In the genomic region with DNA sequence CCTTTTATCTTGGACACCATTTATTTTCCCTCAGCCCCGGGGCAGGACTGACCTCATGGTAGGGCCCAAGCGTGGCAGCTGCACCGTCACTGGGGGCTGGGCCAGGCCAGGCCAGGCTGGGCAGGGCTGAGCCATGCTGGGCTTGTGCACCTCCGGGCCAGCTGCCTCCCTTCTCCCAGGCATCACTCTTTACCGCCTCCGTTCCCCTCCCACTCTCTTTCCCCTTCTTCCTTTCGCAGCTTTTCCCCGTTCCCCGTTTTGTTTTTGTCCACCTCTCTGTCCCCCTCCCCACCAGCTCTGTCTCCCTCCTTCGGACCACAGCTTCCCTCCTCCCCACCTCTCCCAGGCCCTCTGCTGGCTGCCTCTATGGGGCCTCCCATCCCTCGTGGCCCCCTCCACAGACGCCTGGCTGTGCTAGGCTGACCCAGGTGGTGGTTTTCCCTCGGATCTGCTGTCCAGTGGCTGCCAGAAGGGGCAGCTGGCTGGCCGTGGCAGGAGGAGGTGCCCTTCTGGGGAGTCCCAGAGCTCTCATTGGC, we compare ENCODE assay signal across 21 cellular contexts. TPM values are rescaled to one million over a fixed set of nuclear protein-coding genes. Genes with fewer than 3 reads are reported as not detected.
DNase-seq lines count a peak whose midpoint lies in the region; ATAC-seq lines count a peak whose summit lies in the region.
"Had no signal": no experiment of that assay in that cellular context is flagged by ENCODE, and none has a peak within 500 bp of the region (broad histone marks: within the 10 kb centered on the region; RNA-seq: fewer than 3 reads in every experiment).

No MANE protein-coding gene starts in this region.

- ATAC-seq in HG02981 (IDR thresholded peaks at IDR 0.05; ENCODE audit: unreplicated experiment) = no peak
- ATAC-seq in HG03039 (IDR thresholded peaks at IDR 0.05; ENCODE audit: unreplicated experiment) = no peak
- ATAC-seq in left colon = no peak
- ATAC-seq: naive thymus-derived CD4-positive, alpha-beta T cell; stimulated activated naive CD8-positive, alpha-beta T cell treated with anti-CD3 and anti-CD28 coated beads, Interleukin-15, Interleukin-2, amounts not matched to agents 100 U/mL and 50 U/mL, for 24 hours had no signal

- H3K27me3 ChIP-seq in ectodermal cell (ENCODE audit: control insufficient read depth, insufficient read depth, low read length, poor library complexity, severe bottlenecking) = no peaks in the 10 kb centered on the region
- H3K27me3 ChIP-seq in neuronal stem cell (ENCODE audit: control insufficient read depth in 3 of 3, insufficient read depth in 3 of 3, low read depth in 1 of 3, low read length in 3 of 3) = no peaks in the 10 kb centered on the region
- H3K27me3 ChIP-seq: heart right ventricle, tibial artery had no signal

- H4K91ac ChIP-seq in neuronal stem cell (ENCODE audit: low read depth, low read length, poor library complexity) = no peak overlapping the region

- H3K23ac ChIP-seq in neuronal stem cell (ENCODE audit: low read depth, low read length, poor library complexity) = peak overlapping the region; percentile 40

- no peaks in the 10 kb centered on the region for H3K9me3 ChIP-seq in ectodermal cell (ENCODE audit: control insufficient read depth, low read length)
- H3K9me3 ChIP-seq in neuronal stem cell (replicated peaks in 1 of 2; ENCODE audit: control insufficient read depth in 2 of 2, insufficient read depth in 1 of 2, low read depth in 1 of 2, low read length in 2 of 2) = no peaks in the 10 kb centered on the region
- H3K9me3 ChIP-seq: heart right ventricle, tibial artery had no signal

- peak overlapping the region; percentile 66 for H2AFZ ChIP-seq in neuronal stem cell (ENCODE audit: low read length)
- H2AFZ ChIP-seq: GM23248 had no signal

- H3K4me2 ChIP-seq in neuronal stem cell (ENCODE audit: insufficient read depth, low read length, poor library complexity, severe bottlenecking) = no peak overlapping the region

- no peaks in the 10 kb centered on the region for H3K79me1 ChIP-seq in neuronal stem cell (ENCODE audit: low read depth, low read length)

- H3K18ac ChIP-seq in neuronal stem cell (ENCODE audit: low read length) = peak overlapping the region; percentile 82

- no peak overlapping the region for H4K8ac ChIP-seq in neuronal stem cell (ENCODE audit: low read depth, low read length)

- H3K4me3 ChIP-seq in ectodermal cell (ENCODE audit: insufficient read depth, low read depth, low read length) (no peak overlapping the region), neuronal stem cell (ENCODE audit: low read length in 2 of 2) (no peak overlapping the region)
- H3K4me3 ChIP-seq: GM23248, heart right ventricle, skin epidermis, tibial artery had no signal

- H3K4me1 ChIP-seq in ectodermal cell (ENCODE audit: control insufficient read depth, insufficient read depth, low read length) (peaks cover 11% of the 10 kb centered on the region), neuronal stem cell (ENCODE audit: control insufficient read depth in 2 of 2, insufficient read depth in 1 of 2, low read depth in 1 of 2, low read length in 2 of 2) (peaks cover 8 to 16% of the 10 kb centered on the region in 2 donors)
- H3K4me1 ChIP-seq: tibial artery had no signal

- DNase-seq in COLO668 (lab: John Stamatoyannopoulos, UW; ENCODE audit: unreplicated experiment) (peak; percentile 1), NCI-H226 (peak; percentile 86), neuronal stem cell (ENCODE audit: low spot score) (no peak), NCI-H524 treated with DMSO at 0.1 percent for 48 hours (lab: John Stamatoyannopoulos, UW) (no peak), left colon (no peak)
- DNase-seq: activated CD4-positive, alpha-beta T cell treated with anti-CD3 and anti-CD28 coated beads for 4 hours; CD4-positive, alpha-beta T cell; cortex of kidney; GM23248; heart right ventricle; naive thymus-derived CD4-positive, alpha-beta T cell; NCI-H1092; NCI-H2081 treated with DMSO at 0.1 percent for 48 hours; stimulated activated CD4-positive, alpha-beta T cell treated with anti-CD3 and anti-CD28 coated beads, Interleukin-2, amount 100 ng/mL, for 48 hours; stimulated activated naive CD8-positive, alpha-beta T cell treated with anti-CD3 and anti-CD28 coated beads, Interleukin-15, Interleukin-2, amounts not matched to agents 100 U/mL and 50 U/mL, for 24 hours; tibial artery had no signal

- H2AK5ac ChIP-seq in neuronal stem cell (ENCODE audit: low read depth, low read length) = no peak overlapping the region

- WGBS in ectodermal cell, 2 experiments = 34 to 36% methylated on average over 14 of the region's 14 CpGs
- WGBS in neuronal stem cell (ENCODE audit: extremely low coverage in 2 of 2, insufficient read length in 2 of 2, insufficient replicate concordance in 1 of 2), 2 donors = no CpG with 5 or more reads among the region's 14 CpGs

- H3K14ac ChIP-seq in neuronal stem cell (ENCODE audit: low read length) = no peak overlapping the region

- peak overlapping the region; percentile 50 for H3K27ac ChIP-seq in ectodermal cell (ENCODE audit: insufficient read depth, low read depth, low read length, poor library complexity, severe bottlenecking)
- no peak overlapping the region for H3K27ac ChIP-seq in neuronal stem cell (replicated peaks; ENCODE audit: low read length)
- H3K27ac ChIP-seq: GM23248, skin epidermis, tibial artery had no signal

- intact Hi-C loops in left colon (cut with DNase I, micrococcal nuclease) = no loop called here

- H2BK12ac ChIP-seq in neuronal stem cell (ENCODE audit: low read length) = peak overlapping the region; percentile 43

- peak overlapping the region; percentile 27 for H2BK120ac ChIP-seq in neuronal stem cell (ENCODE audit: low read depth, low read length)

- H2BK5ac ChIP-seq in neuronal stem cell (ENCODE audit: low read length) = no peak overlapping the region

- H3K9ac ChIP-seq in neuronal stem cell (ENCODE audit: low read depth, low read length, poor library complexity) = peak overlapping the region; percentile 10
- H3K9ac ChIP-seq: GM23248 had no signal

- no peak overlapping the region for H2BK15ac ChIP-seq in neuronal stem cell (ENCODE audit: low read length)

- H3K4ac ChIP-seq in neuronal stem cell (ENCODE audit: low read length) = no peak overlapping the region

- no peaks in the 10 kb centered on the region for H3K36me3 ChIP-seq in ectodermal cell (ENCODE audit: control insufficient read depth, insufficient read depth, low read length)
- H3K36me3 ChIP-seq in neuronal stem cell (replicated peaks in 1 of 2; ENCODE audit: control insufficient read depth in 2 of 2, insufficient read depth in 2 of 2, low read length in 2 of 2) = no peaks in the 10 kb centered on the region
- H3K36me3 ChIP-seq: heart right ventricle, tibial artery had no signal

RNA-seq across cellular contexts. Expression of a gene that starts 17.9 kb away (rescaled TPM):
- polyA plus RNA-seq in ectodermal cell (2013, experiment 1 of 4) = 0.39 TPM
- polyA plus RNA-seq in ectodermal cell (2013, experiment 2 of 4) = 0.55 TPM
- 0.43 TPM for polyA plus RNA-seq in ectodermal cell (2013, experiment 3 of 4)
- 0.85 TPM for polyA plus RNA-seq in ectodermal cell (2013, experiment 4 of 4)
- 0.22 TPM for polyA plus RNA-seq in neuronal stem cell (2013, experiment 1 of 2)
- polyA plus RNA-seq in neuronal stem cell (2013, experiment 2 of 2) = 0.19 TPM
- under 1 TPM; 0.31 to 0.43 TPM for total RNA-seq in left colon
- total RNA-seq: GM23248, NCI-H460 had no signal
- polyA plus RNA-seq: naive thymus-derived CD4-positive, alpha-beta T cell had no signal

RNA-seq across cellular contexts. Expression of a gene that starts 49.7 kb away (rescaled TPM):
- polyA plus RNA-seq in ectodermal cell (2013, experiment 1 of 4) = 3,181 TPM
- 2,924 TPM for polyA plus RNA-seq in ectodermal cell (2013, experiment 2 of 4)
- polyA plus RNA-seq in ectodermal cell (2013, experiment 3 of 4) = 2,782 TPM
- polyA plus RNA-seq in ectodermal cell (2013, experiment 4 of 4) = 3,104 TPM
- polyA plus RNA-seq in neuronal stem cell (2013, experiment 1 of 2) = 2,664 TPM
- polyA plus RNA-seq in neuronal stem cell (2013, experiment 2 of 2) = 2,628 TPM
- 100 to 1,000 TPM; 407 to 440 TPM for total RNA-seq in left colon

Comparison
In these comparisons a context has a peak if more than half of its experiments do, and no peak if none do; other contexts are left out.
1. DNase-seq: peak in COLO668 (single experiment) and NCI-H226 (single experiment); none in neuronal stem cell (single experiment), NCI-H524 treated with DMSO at 0.1 percent for 48 hours (single experiment) and left colon (0 of 2).